Comparison of ENCODE assay signal across 9 cellular contexts in genomic region chr3:133578548-133579191, GRCh38. TPM values are rescaled to one million over a fixed set of nuclear protein-coding genes. Genes with fewer than 3 reads are reported as not detected.
DNase-seq lines count a peak whose midpoint lies in the region; ATAC-seq, FAIRE-seq and TF ChIP-seq lines count a peak whose summit lies in the region.
"Had no signal": no experiment of that assay in that cellular context is flagged by ENCODE, and none has a peak within 500 bp of the region (broad histone marks: within the 10 kb centered on the region; RNA-seq: fewer than 3 reads in every experiment).

No MANE protein-coding gene starts in this region.

- POLR2A ChIA-PET in GM12878 (lab: Charles Lee): interaction anchor here (0.5 to 2.1 kb wide), 5 partner anchors 36 to 131 kb away, joined by 3 to 8 read pairs (median 6); no protein-coding TSS in a partner anchor

- no peaks in the 10 kb centered on the region for H3K9me3 Mint-ChIP-seq in CD4-positive, CD25-positive, alpha-beta regulatory T cell
- H3K9me3 Mint-ChIP-seq in mesothelial cell of epicardium: no peaks in the 10 kb centered on the region

- no peaks in the 10 kb centered on the region for H3K27me3 Mint-ChIP-seq in CD4-positive, CD25-positive, alpha-beta regulatory T cell
- H3K27me3 Mint-ChIP-seq in mesothelial cell of epicardium (ENCODE audit: low read depth): no peaks in the 10 kb centered on the region

- intact Hi-C loops in GM12878 (cut with micrococcal nuclease; ENCODE audit: unreplicated experiment): loop anchor here (5.0 to 10.0 kb wide), 2 partner anchors 44 to 854 kb away; partner anchors contain the start of gene NPHP3

- CTCF ChIA-PET in GM12878 (lab: Yijun Ruan, JAX): interaction anchor here (0.5 to 7.6 kb wide), 37 partner anchors 8 to 923 kb away, joined by 3 to 86 read pairs (median 4); partner anchors contain the start of gene TOPBP1

- no TSS peak for BruUV-seq in GM12878 (replicated peaks; lab: Mats Ljungman, UMichigan)

- TF ChIP-seq CTCF in GM12878 (IDR thresholded peaks at IDR 0.05 in 2 of 3, conservative IDR thresholded peaks at IDR 0.05 in 1 of 3; ENCODE audit: control insufficient read depth in 2 of 3, extremely low read depth in 1 of 3, insufficient read depth in 1 of 3, low read depth in 3 of 3, low read length in 3 of 3) (peak; percentile 27 to 51 (median 48); a peak in 5 of 6 replicates), mesothelial cell of epicardium (IDR thresholded peaks at IDR 0.05; ENCODE audit: unreplicated experiment) (no peak)

- 7% methylated on average over 1 of the region's 1 CpG for WGBS in GM12878 (ENCODE audit: insufficient coverage, insufficient replicate concordance, low lambda C conversion rate, missing lambda C conversion rate)

- no peak for TF ChIP-seq POLR2A in GM12878 (IDR thresholded peaks at IDR 0.05; ENCODE audit: low read depth, low read length)

- H3K4me2 ChIP-seq in GM12878 (ENCODE audit: control insufficient read depth, insufficient read depth): peak overlapping the region; percentile 70

- peaks cover 43 to 85% (median 57%) of the 10 kb centered on the region in 4 donors for H3K4me1 Mint-ChIP-seq in CD4-positive, CD25-positive, alpha-beta regulatory T cell
- H3K4me1 Mint-ChIP-seq in mesothelial cell of epicardium: peaks cover 31% of the 10 kb centered on the region

- FAIRE-seq in GM12878 (lab: Jason Lieb, UNC): no peak

- peak overlapping the region in 2 of 3 donors; percentile 49 to 51 for H3K27ac Mint-ChIP-seq in CD4-positive, CD25-positive, alpha-beta regulatory T cell
- peak overlapping the region; percentile 53 for H3K27ac Mint-ChIP-seq in mesothelial cell of epicardium

- in situ Hi-C loops in GM12878 (cut with MboI): no loop called here

- peaks cover 78% of the 10 kb centered on the region for H3K4me1 ChIP-seq in CD4-positive, CD25-positive, alpha-beta regulatory T cell (ENCODE audit: control insufficient read depth, insufficient read depth, low read length, poor library complexity, severe bottlenecking)
- H3K4me1 ChIP-seq in HUES6 (ENCODE audit: control insufficient read depth, insufficient read depth, low read length): peaks cover 5% of the 10 kb centered on the region
- H3K4me1 ChIP-seq in GM12878 (ENCODE audit: control insufficient read depth, insufficient read depth, low read length): peaks cover 12% of the 10 kb centered on the region

- H2AFZ ChIP-seq in GM12878 (ENCODE audit: control insufficient read depth, low read depth, low read length): no peak overlapping the region

- ATAC-seq in CD4-positive, CD25-positive, alpha-beta regulatory T cell (ENCODE audit: low read depth in 2 of 2): no peak
- ATAC-seq in GM12878 (peak; percentile 6), HG03469 (IDR thresholded peaks at IDR 0.05; ENCODE audit: unreplicated experiment) (no peak), HG02973 (IDR thresholded peaks at IDR 0.05; ENCODE audit: unreplicated experiment) (no peak), GM18517 (IDR thresholded peaks at IDR 0.05; ENCODE audit: unreplicated experiment) (no peak)

- RAD21 ChIA-PET in GM12878 (lab: Charles Lee; ENCODE audit: unreplicated experiment): interaction anchor here (1.0 to 10.3 kb wide), 18 partner anchors 9 to 174 kb away, joined by 3 to 137 read pairs (median 5); no protein-coding TSS in a partner anchor

- H4K20me1 ChIP-seq in GM12878 (ENCODE audit: control insufficient read depth, insufficient read depth): peaks cover 4% of the 10 kb centered on the region; the same call in 1 of the 2 replicates

- peak; percentile 47 for TF ChIP-seq RAD21 in GM12878 (IDR thresholded peaks at IDR 0.05; ENCODE audit: insufficient read depth, low read depth, low read length)

- H3K27ac ChIP-seq in CD4-positive, CD25-positive, alpha-beta regulatory T cell (ENCODE audit: insufficient read depth, low read length, poor library complexity, severe bottlenecking): peak overlapping the region; percentile 1
- H3K27ac ChIP-seq in HUES6 (ENCODE audit: low read depth, low read length) (no peak overlapping the region), GM12878 (ENCODE audit: control insufficient read depth, insufficient read depth) (no peak overlapping the region)
- H3K27ac ChIP-seq: skin epidermis had no signal

- H3K9me3 ChIP-seq in CD4-positive, CD25-positive, alpha-beta regulatory T cell (ENCODE audit: control insufficient read depth in 2 of 2, low read length in 2 of 2): no peaks in the 10 kb centered on the region
- H3K9me3 ChIP-seq in HUES6 (ENCODE audit: control insufficient read depth, insufficient read depth, low read depth, low read length) (no peaks in the 10 kb centered on the region), GM12878 (replicated peaks; ENCODE audit: control insufficient read depth, insufficient read depth, low read length) (no peaks in the 10 kb centered on the region)

- no peak overlapping the region for H3K9ac ChIP-seq in HUES6 (ENCODE audit: low read length)
- no peak overlapping the region for H3K9ac ChIP-seq in GM12878 (ENCODE audit: control insufficient read depth, insufficient read depth, low read length)

- peak in 1 of 3 donors; percentile 25 for DNase-seq in CD4-positive, CD25-positive, alpha-beta regulatory T cell
- no peak for DNase-seq in GM12878 (ENCODE audit: low read depth, low spot score)
- no peak for DNase-seq in mesothelial cell of epicardium (ENCODE audit: low spot score in 2 of 2, unreplicated experiment in 2 of 2)
- DNase-seq in OCI-M2 (lab: John Stamatoyannopoulos, UW; ENCODE audit: unreplicated experiment): no peak

- TF ChIP-seq EP300 in GM12878 (IDR thresholded peaks at IDR 0.05; ENCODE audit: borderline replicate concordance in 1 of 2, control insufficient read depth in 1 of 2, low read depth in 2 of 2, low read length in 2 of 2): no peak

- peaks cover 55% of the 10 kb centered on the region for H3K36me3 Mint-ChIP-seq in CD4-positive, CD25-positive, alpha-beta regulatory T cell
- H3K36me3 Mint-ChIP-seq in mesothelial cell of epicardium: peaks cover 26% of the 10 kb centered on the region

- H3K4me3 Mint-ChIP-seq in CD4-positive, CD25-positive, alpha-beta regulatory T cell: peak overlapping the region; percentile 77 to 97 (median 89)
- no peak overlapping the region for H3K4me3 Mint-ChIP-seq in mesothelial cell of epicardium

- peak overlapping the region; percentile 72 for H3K4me3 ChIP-seq in CD4-positive, CD25-positive, alpha-beta regulatory T cell (ENCODE audit: low read depth, low read length)
- H3K4me3 ChIP-seq in HUES6 (ENCODE audit: low read depth, low read length) (peak overlapping the region; percentile 0; the same call in 1 of the 2 replicates), GM12878 (peak overlapping the region; percentile 91)
- H3K4me3 ChIP-seq: skin epidermis had no signal

- peaks cover 64% of the 10 kb centered on the region for H3K36me3 ChIP-seq in CD4-positive, CD25-positive, alpha-beta regulatory T cell (ENCODE audit: control insufficient read depth, insufficient read depth, low read length)
- peaks cover 86% of the 10 kb centered on the region for H3K36me3 ChIP-seq in HUES6 (ENCODE audit: control insufficient read depth, insufficient read depth, low read length)
- H3K36me3 ChIP-seq in GM12878 (ENCODE audit: control insufficient read depth in 2 of 2, insufficient read depth in 2 of 2, low read length in 1 of 2): peaks cover 5 to 35% of the 10 kb centered on the region in 2 experiments

- SMC1A ChIA-PET in GM12878 (lab: Charles Lee; ENCODE audit: uncharacterized antibody, unreplicated experiment): interaction anchor here (0.6 to 7.7 kb wide), 28 partner anchors 9 to 240 kb away, joined by 3 to 92 read pairs (median 5); no protein-coding TSS in a partner anchor

- H3K79me2 ChIP-seq in GM12878 (ENCODE audit: control insufficient read depth, insufficient read depth, low read length): peaks cover 95% of the 10 kb centered on the region

- no peaks in the 10 kb centered on the region for H3K27me3 ChIP-seq in CD4-positive, CD25-positive, alpha-beta regulatory T cell (ENCODE audit: control insufficient read depth, insufficient read depth, low read length)
- H3K27me3 ChIP-seq in HUES6 (ENCODE audit: control insufficient read depth, insufficient read depth, low read length) (no peaks in the 10 kb centered on the region), GM12878 (replicated peaks in 1 of 2; ENCODE audit: control insufficient read depth in 2 of 2, insufficient read depth in 2 of 2, low read length in 1 of 2) (no peaks in the 10 kb centered on the region)

TF ChIP-seq in GM12878, 131 proteins besides CTCF, POLR2A, EP300 and RAD21 (continues in another document):
- TF ChIP-seq USF1 (IDR thresholded peaks at IDR 0.05; ENCODE audit: borderline replicate concordance, extremely low read length, insufficient read depth, low read depth, low read length) (no peak), MEF2B (IDR thresholded peaks at IDR 0.05; ENCODE audit: partially characterized antibody, poor library complexity, severe bottlenecking) (no peak)

RNA-seq across cellular contexts. Expression of gene CDV3, which starts 5.2 kb away (rescaled TPM):
- 275 TPM for total RNA-seq in CD4-positive, CD25-positive, alpha-beta regulatory T cell
- polyA plus RNA-seq in CD4-positive, CD25-positive, alpha-beta regulatory T cell: 10 to 100 TPM; 43.6 to 91.2 (median 60.1) TPM
- 33.0 and 34.3 TPM in 2 replicates for total RNA-seq in GM12878 (2013; cell fraction: nucleolus; rRNA removed)
- total RNA-seq in GM12878 (2014; rRNA removed) (131 and 146 TPM in 2 replicates), GM12878 (2014; rRNA removed; fragmentation: Illumina TruSeq; extraction: Trizol) (206 and 210 TPM in 2 replicates), GM12878 (2021) (214 and 219 TPM in 2 replicates), mesothelial cell of epicardium (127 to 135 TPM (median 132 TPM) in 3 replicates)
- polyA plus RNA-seq in GM12878 (2011; ENCODE audit: low read depth): 136 TPM
- polyA plus RNA-seq in GM12878 (2011; rRNA removed) (133 and 170 TPM in 2 replicates), GM12878 (2014; fragmentation: Illumina TruSeq; extraction: Trizol) (214 and 246 TPM in 2 replicates), GM12878 (2014; fragmentation: Nextera tagmentation; extraction: Ambion mirVana) (100 to 1,000 TPM; 133 to 466 TPM), GM12878 (2014; rRNA removed) (137 and 138 TPM in 2 replicates), GM12878 (2016; fragmentation: Nextera tagmentation; extraction: Ambion mirVana) (10 to 100 TPM; 42.3 to 48.4 TPM)
- 48.0 and 52.5 TPM in 2 replicates for polyA plus RNA-seq in GM12878 (2011; cell fraction: cytosol; rRNA removed)
- polyA plus RNA-seq in GM12878 (2011; cell fraction: nucleus; rRNA removed): 32.5 and 43.0 TPM in 2 replicates
- polyA plus RNA-seq in GM12878 (2012): 166 and 179 TPM in 2 replicates
- 62.1 and 87.1 TPM in 2 replicates for polyA minus RNA-seq in GM12878 (2011; rRNA and poly(A)+ RNA removed)
- 54.3 and 57.8 TPM in 2 replicates for polyA minus RNA-seq in GM12878 (2011; cell fraction: cytosol; rRNA and poly(A)+ RNA removed)
- polyA minus RNA-seq in GM12878 (2011; cell fraction: nucleus; rRNA and poly(A)+ RNA removed): 18.5 and 35.0 TPM in 2 replicates

Comparison
In these comparisons a context has a peak if more than half of its experiments do, and no peak if none do; other contexts are left out.
1. H3K4me3 ChIP-seq: peak in every context shown above with its lines; median percentile 91 in GM12878; 72 in CD4-positive, CD25-positive, alpha-beta regulatory T cell; 0 in HUES6.